Comparison of ENCODE assay signal across 1 cellular context in the genomic region with DNA sequence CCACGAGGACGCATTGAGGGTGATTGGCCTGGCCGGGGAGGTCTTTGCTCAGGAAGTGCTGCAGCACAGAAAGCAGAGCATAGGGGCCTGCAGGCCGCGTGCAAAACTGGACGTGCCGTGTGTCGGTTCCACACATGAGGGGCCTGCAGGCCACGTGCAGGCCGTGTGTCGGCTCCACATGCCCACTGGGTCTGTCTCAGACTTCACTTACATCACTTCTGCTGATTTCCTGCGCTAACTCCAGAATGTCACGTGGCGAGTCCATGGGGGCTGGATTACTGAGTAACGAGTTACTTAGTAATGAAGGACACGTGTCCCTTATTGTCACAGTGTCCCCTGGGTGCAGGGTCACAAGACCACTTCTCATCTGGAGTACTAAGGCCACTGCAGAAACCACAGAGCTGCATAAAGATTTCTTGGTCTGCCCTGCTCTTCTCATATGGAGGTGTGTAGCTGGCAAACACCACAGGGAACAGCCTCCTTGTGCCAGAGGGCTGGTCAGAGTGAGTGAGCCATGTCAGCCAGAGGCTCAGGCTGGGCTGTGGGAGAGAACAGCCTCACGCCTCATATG.
TF ChIP-seq lines count a peak whose summit lies in the region.

No MANE protein-coding gene starts in this region.

TF ChIP-seq in H1, 55 proteins besides CTCF, POLR2A, EP300 and RAD21 (continued from another document):
- no peak for TF ChIP-seq FOSL1 (IDR thresholded peaks at IDR 0.05; ENCODE audit: insufficient read depth, low read depth, low read length)
- no peak for TF ChIP-seq EZH2 (IDR thresholded peaks at IDR 0.05; ENCODE audit: low read depth, low read length, severe bottlenecking)
- no peak for TF ChIP-seq TAF7 (optimal IDR thresholded peaks at IDR 0.05; ENCODE audit: borderline replicate concordance, low read depth, low read length)
- no peak for TF ChIP-seq NANOG (IDR thresholded peaks at IDR 0.05; ENCODE audit: insufficient read depth, low read depth, low read length, poor library complexity, severe bottlenecking)
- TF ChIP-seq TBP (IDR thresholded peaks at IDR 0.05; ENCODE audit: low read depth, low read length): no peak
- no peak for TF ChIP-seq KDM4A (IDR thresholded peaks at IDR 0.05; ENCODE audit: low read depth, low read length, severe bottlenecking)
- TF ChIP-seq BRCA1 (IDR thresholded peaks at IDR 0.05; ENCODE audit: low read depth, low read length): no peak
- TF ChIP-seq HDAC2 (IDR thresholded peaks at IDR 0.05; ENCODE audit: borderline replicate concordance in 1 of 2, low read depth in 2 of 2, low read length in 2 of 2): no peak
- no peak for TF ChIP-seq POLR2AphosphoS5 (IDR thresholded peaks at IDR 0.05; ENCODE audit: low read depth, low read length)
- TF ChIP-seq MAFK (IDR thresholded peaks at IDR 0.05; ENCODE audit: low read depth, low read length): no peak
- no peak for TF ChIP-seq TCF12 (IDR thresholded peaks at IDR 0.05; ENCODE audit: low read depth, low read length)
- no peak for TF ChIP-seq CTBP2 (IDR thresholded peaks at IDR 0.05; ENCODE audit: borderline replicate concordance, insufficient read depth, insufficient read length, low read length)
- no peak for TF ChIP-seq RBBP5 (IDR thresholded peaks at IDR 0.05; ENCODE audit: borderline replicate concordance, low read depth, low read length)
